Comparison of ENCODE assay signal across 13 cellular contexts in the genomic region with DNA sequence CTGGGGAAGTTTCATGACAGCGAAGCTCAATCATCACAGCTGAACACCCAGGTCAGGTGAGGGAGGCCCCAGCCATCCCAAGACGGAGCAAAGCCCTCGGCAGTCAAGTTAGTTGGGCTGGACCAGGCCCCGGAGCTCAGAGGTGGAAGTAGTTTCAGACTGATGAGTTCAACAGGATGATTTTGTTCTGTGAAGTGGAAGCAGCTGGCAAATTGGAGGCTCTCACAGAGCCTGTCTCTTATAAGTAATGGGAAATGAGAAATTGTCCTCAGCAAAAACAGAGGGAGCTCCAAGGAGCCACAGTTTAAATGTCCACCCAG.
A peak's percentile ranks its signal among the peaks of the same experiment; 100 is the strongest.
DNase-seq lines count a peak whose midpoint lies in the region; ATAC-seq and TF ChIP-seq lines count a peak whose summit lies in the region.
"Had no signal": no experiment of that assay in that cellular context is flagged by ENCODE, and none has a peak within 500 bp of the region (broad histone marks: within the 10 kb centered on the region; RNA-seq: fewer than 3 reads in every experiment).

No MANE protein-coding gene starts in this region.

- no peak for TF ChIP-seq EP300 in stomach (IDR thresholded peaks at IDR 0.05)

- H3K4me3 ChIP-seq in IMR-90 (ENCODE audit: insufficient read depth, low read depth, low read length), result no peak overlapping the region
- H3K4me3 ChIP-seq in stomach, result no peak overlapping the region
- no peak overlapping the region for H3K4me3 ChIP-seq in brain microvascular endothelial cell (ENCODE audit: low read depth, low read length)
- H3K4me3 ChIP-seq: BLaER1 treated with 17β-estradiol and CSF1 and Interleukin-3, amounts not matched to agents 10 nM and 100 nM; GM12878 had no signal

- no peak for DNase-seq in IMR-90
- DNase-seq in mesenteric fat pad (ENCODE audit: low spot score), result peak; percentile 71
- peak; percentile 19 for DNase-seq in stomach
- no peak for DNase-seq in brain microvascular endothelial cell
- DNase-seq in DMS153 treated with DMSO at 0.1 percent for 48 hours (lab: John Stamatoyannopoulos, UW; ENCODE audit: unreplicated experiment), result no peak
- DNase-seq: ACHN; CD4-positive, CD25-positive, alpha-beta regulatory T cell had no signal

- H3K27ac ChIP-seq in IMR-90 (ENCODE audit: insufficient read depth, low read length) (no peak overlapping the region), VCaP (0 out of 2 replicates have a peak overlapping the region, but pooled peaks have one; percentile 13), stomach (no peak overlapping the region), brain microvascular endothelial cell (no peak overlapping the region)
- H3K27ac ChIP-seq: BLaER1 treated with 17β-estradiol and CSF1 and Interleukin-3, amounts not matched to agents 10 nM and 100 nM; HL-60 had no signal

- no peak overlapping the region for H3K14ac ChIP-seq in IMR-90 (replicated peaks; ENCODE audit: low read depth, low read length)

- H3K56ac ChIP-seq in IMR-90 (ENCODE audit: extremely low read depth, insufficient read depth, low read length), result no peak overlapping the region

- TF ChIP-seq CTCF in IMR-90 (conservative IDR thresholded peaks at IDR 0.05; ENCODE audit: low read depth, low read length) (no peak), VCaP (conservative IDR thresholded peaks at IDR 0.05) (no peak), stomach (IDR thresholded peaks at IDR 0.05) (no peak), brain microvascular endothelial cell (IDR thresholded peaks at IDR 0.05; ENCODE audit: low read depth, low read length, missing control alignments) (no peak)

- intact Hi-C loops in IMR-90 (cut with micrococcal nuclease), result no loop called here
- intact Hi-C loops in stomach (cut with DNase I; ENCODE audit: low total_unique reads), result no loop called here

- H2BK5ac ChIP-seq in IMR-90 (ENCODE audit: low read depth, low read length, poor library complexity, severe bottlenecking), result no peak overlapping the region

- WGBS in IMR-90 (ENCODE audit: extremely low coverage in 2 of 2, insufficient read length in 1 of 2), 2 experiments, result 78% methylated on average over 2 of the region's 4 CpGs; no CpG with 5 or more reads in 1 of the 2 experiments
- 76 to 94% (median 85%) methylated on average over 4 of the region's 4 CpGs for WGBS in stomach, 5 donors

- no peak overlapping the region for H3K23ac ChIP-seq in IMR-90 (ENCODE audit: low read depth, low read length)

- no peaks in the 10 kb centered on the region for H3K79me1 ChIP-seq in IMR-90 (ENCODE audit: low read depth in 1 of 2, low read length in 2 of 2)

- H3K18ac ChIP-seq in IMR-90 (ENCODE audit: low read depth, low read length), result no peak overlapping the region

- H2AFZ ChIP-seq in IMR-90 (replicated peaks; ENCODE audit: low read length, poor library complexity), result peak overlapping the region; percentile 23

- peaks cover 3% of the 10 kb centered on the region; the same call in 1 of the 2 replicates for H3K9me1 ChIP-seq in IMR-90 (ENCODE audit: insufficient read depth, low read length)

- no peak for TF ChIP-seq RAD21 in IMR-90 (IDR thresholded peaks at IDR 0.05; ENCODE audit: low read length)

- H3K27me3 ChIP-seq in IMR-90 (ENCODE audit: control insufficient read depth, insufficient read depth, low read length) (peaks cover 11% of the 10 kb centered on the region), stomach (no peaks in the 10 kb centered on the region), brain microvascular endothelial cell (replicated peaks) (no peaks in the 10 kb centered on the region)
- H3K27me3 ChIP-seq: BLaER1 treated with 17β-estradiol and CSF1 and Interleukin-3, amounts not matched to agents 10 nM and 100 nM had no signal

- no peak overlapping the region for H2AK9ac ChIP-seq in IMR-90 (replicated peaks; ENCODE audit: low read depth, low read length, poor library complexity)

- in situ Hi-C loops in IMR-90 (cut with MboI; ENCODE audit: low sequenced_read_pairs) (no loop called here), brain microvascular endothelial cell (cut with HindIII; ENCODE audit: low pct_ligation_motif_present, low sequenced_read_pairs) (no loop called here)

- H3K4me1 ChIP-seq in IMR-90 (ENCODE audit: control insufficient read depth, insufficient read depth, low read length) (peaks cover 2% of the 10 kb centered on the region; the same call in 1 of the 2 replicates), stomach (peaks cover 6 to 19% (median 14%) of the 10 kb centered on the region in 4 donors)

- POLR2A ChIA-PET in IMR-90 (lab: Charles Lee; ENCODE audit: unreplicated experiment), result no interaction called here

- ATAC-seq in IMR-90 (ENCODE audit: low read depth), result no peak
- no peak for ATAC-seq in HG02610 (IDR thresholded peaks at IDR 0.05; ENCODE audit: unreplicated experiment)
- ATAC-seq: GM12878, HCT116 had no signal

- CTCF ChIA-PET in IMR-90 (lab: Yijun Ruan, JAX), result no interaction called here

- dilution Hi-C loops in IMR-90 (cut with HindIII; ENCODE audit: low sequenced_read_pairs, unreplicated experiment), result no loop called here

- TF ChIP-seq POLR2A in IMR-90 (IDR thresholded peaks at IDR 0.05; ENCODE audit: low read depth, low read length) (no peak), stomach (IDR thresholded peaks at IDR 0.05) (no peak)

- no peak overlapping the region for H2BK120ac ChIP-seq in IMR-90 (ENCODE audit: low read depth, low read length)

- H2AK5ac ChIP-seq in IMR-90 (ENCODE audit: low read depth, low read length), result no peak overlapping the region

- H3K36me3 ChIP-seq in IMR-90 (ENCODE audit: control insufficient read depth, insufficient read depth, low read length) (no peaks in the 10 kb centered on the region), stomach (no peaks in the 10 kb centered on the region), brain microvascular endothelial cell (replicated peaks) (no peaks in the 10 kb centered on the region)
- H3K36me3 ChIP-seq: BLaER1 treated with 17β-estradiol and CSF1 and Interleukin-3, amounts not matched to agents 10 nM and 100 nM had no signal

- H3K4ac ChIP-seq in IMR-90 (ENCODE audit: low read depth, low read length), result no peak overlapping the region

- H3K9me3 ChIP-seq in IMR-90 (ENCODE audit: control insufficient read depth, insufficient read depth, low read length) (no peaks in the 10 kb centered on the region; the same call in 1 of the 2 replicates), stomach (no peaks in the 10 kb centered on the region)
- H3K9me3 ChIP-seq: BLaER1 treated with 17β-estradiol and CSF1 and Interleukin-3, amounts not matched to agents 10 nM and 100 nM had no signal

- no peak overlapping the region for H2BK20ac ChIP-seq in IMR-90 (ENCODE audit: low read depth, low read length)

- no peak overlapping the region for H4K8ac ChIP-seq in IMR-90 (ENCODE audit: low read depth in 2 of 2, low read length in 2 of 2)

- no peak overlapping the region for H4K5ac ChIP-seq in IMR-90 (ENCODE audit: low read depth, low read length)

- no peaks in the 10 kb centered on the region for H4K20me1 ChIP-seq in IMR-90 (ENCODE audit: insufficient read depth, low read length)
- H4K20me1 ChIP-seq: BLaER1 treated with 17β-estradiol and CSF1 and Interleukin-3, amounts not matched to agents 10 nM and 100 nM had no signal

- H3K4me2 ChIP-seq in IMR-90 (ENCODE audit: low read depth, low read length), result no peak overlapping the region

- BruUV-seq in IMR-90 (replicated peaks; lab: Mats Ljungman, UMichigan), result no TSS peak

- H3K9ac ChIP-seq in IMR-90 (ENCODE audit: low read depth, low read length), result no peak overlapping the region
- H3K9ac ChIP-seq: BLaER1 treated with 17β-estradiol and CSF1 and Interleukin-3, amounts not matched to agents 10 nM and 100 nM had no signal

- H4K91ac ChIP-seq in IMR-90 (ENCODE audit: insufficient read depth, low read depth, low read length), result no peak overlapping the region

- H2BK15ac ChIP-seq in IMR-90 (ENCODE audit: low read depth, low read length), result no peak overlapping the region

TF ChIP-seq in IMR-90, 13 proteins besides CTCF, POLR2A, EP300 and RAD21:
- no peak for TF ChIP-seq FOS (IDR thresholded peaks at IDR 0.05; ENCODE audit: low read depth, low read length)
- no peak for TF ChIP-seq MAZ (IDR thresholded peaks at IDR 0.05; ENCODE audit: borderline replicate concordance, low read depth, low read length)
- no peak for TF ChIP-seq BHLHE40 (IDR thresholded peaks at IDR 0.05; ENCODE audit: low read depth, low read length)
- no peak for TF ChIP-seq MXI1 (IDR thresholded peaks at IDR 0.05; ENCODE audit: borderline replicate concordance, low read depth, low read length)

Comparison
In these comparisons a context has a peak if more than half of its experiments do, and no peak if none do; other contexts are left out.
1. DNase-seq: peak in mesenteric fat pad (single experiment) and stomach (single experiment); none in IMR-90 (single experiment), brain microvascular endothelial cell (single experiment) and DMS153 treated with DMSO at 0.1 percent for 48 hours (single experiment).